ENCODE assay signal across 7 cellular contexts in the genomic region with DNA sequence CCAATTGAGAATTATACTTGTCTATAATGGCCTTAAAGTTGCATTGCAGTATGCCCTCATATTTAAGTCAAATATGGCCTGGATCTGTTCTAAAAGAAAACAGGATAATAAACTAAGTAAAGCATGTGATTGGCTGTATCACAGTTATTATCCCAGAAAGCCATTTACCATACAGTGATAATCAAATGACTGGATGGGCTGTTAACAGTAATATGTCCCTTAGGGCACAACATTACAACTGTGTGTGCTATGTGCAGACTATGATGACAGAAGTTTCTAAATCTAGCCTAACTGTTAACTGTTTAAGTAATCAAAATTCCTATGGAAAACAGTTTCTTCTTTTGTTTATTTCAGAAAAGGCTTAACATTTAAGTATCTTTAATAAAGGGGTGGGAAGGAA.
"Had no signal": no experiment of that assay in that cellular context is flagged by ENCODE, and none has a peak within 500 bp of the region (broad histone marks: within the 10 kb centered on the region; RNA-seq: fewer than 3 reads in every experiment).

No MANE protein-coding gene starts in this region.

- H3K27ac Mint-ChIP-seq: H9, IgD-negative memory B cell had no signal

- H3K4me3 Mint-ChIP-seq: H9, IgD-negative memory B cell had no signal

- H3K4me3 ChIP-seq: GM23248 had no signal

- H2AFZ ChIP-seq: GM23248 had no signal

- ATAC-seq: HepG2 had no signal

- H3K9ac ChIP-seq: GM23248 had no signal

- H3K9me3 Mint-ChIP-seq: H9, IgD-negative memory B cell had no signal

- H3K27me3 Mint-ChIP-seq: IgD-negative memory B cell had no signal

- H3K4me1 Mint-ChIP-seq: H9, IgD-negative memory B cell had no signal

- DNase-seq: GM23248, GOT3, H9, HCEC 1CT, KBM-7 had no signal
